In genomic region chr7:73683056-73683915, GRCh38 we compare ENCODE assay signal across 1 cellular context.
TF ChIP-seq lines count a peak whose summit lies in the region.

BUD23 (plus strand) TSS chr7:73683597; CDS start chr7:73683626, 29 bp downstream.
DNAJC30 (minus strand) TSS chr7:73683453; CDS start chr7:73683423, 30 bp downstream.

TF ChIP-seq in K562, 482 proteins besides CTCF, POLR2A, EP300 and RAD21 (continued from another document and continues in another):
- TF ChIP-seq ZBTB5 (IDR thresholded peaks at IDR 0.05) (no peak), ZNF197 (CRISPR knock-in tag; IDR thresholded peaks at IDR 0.05; ENCODE audit: low read depth) (no peak), AFF1 (IDR thresholded peaks at IDR 0.05; ENCODE audit: low read depth in 1 of 2, partially characterized antibody in 2 of 2) (peak in 1 of 2 experiments; percentile 41), SMAD3 (CRISPR knock-in tag; conservative IDR thresholded peaks at IDR 0.05) (no peak), KDM2B (CRISPR knock-in tag; IDR thresholded peaks at IDR 0.05) (0 out of 2 replicates have a peak, but pooled peaks have one; percentile 35), VEZF1 (CRISPR knock-in tag; IDR thresholded peaks at IDR 0.05) (peak; percentile 87), ZMIZ1 (IDR thresholded peaks at IDR 0.05; ENCODE audit: low read depth in 2 of 2, low read length in 2 of 2) (no peak), FOXA3 (CRISPR knock-in tag; conservative IDR thresholded peaks at IDR 0.05 in 1 of 2, IDR thresholded peaks at IDR 0.05 in 1 of 2) (peak in 1 of 2 experiments; percentile 55; a peak in 1 of 4 replicates), HBP1 (CRISPR knock-in tag; IDR thresholded peaks at IDR 0.05) (no peak), ZNF354B (CRISPR knock-in tag; IDR thresholded peaks at IDR 0.05) (no peak), MYBL2 (IDR thresholded peaks at IDR 0.05; ENCODE audit: low read depth) (no peak; the same call in 1 of the 2 replicates), MYBL2 (CRISPR knock-in tag; IDR thresholded peaks at IDR 0.05; ENCODE audit: borderline replicate concordance) (no peak), RNF2 (IDR thresholded peaks at IDR 0.05) (no peak), ZNF785 (CRISPR knock-in tag; IDR thresholded peaks at IDR 0.05) (no peak), ZBTB40 (IDR thresholded peaks at IDR 0.05) (no peak), ZBTB40 (CRISPR knock-in tag; IDR thresholded peaks at IDR 0.05) (no peak), E2F1 (CRISPR knock-in tag; IDR thresholded peaks at IDR 0.05) (0 out of 2 replicates have a peak, but pooled peaks have one; percentile 70), ZNF668 (CRISPR knock-in tag; IDR thresholded peaks at IDR 0.05) (no peak), ZNF133 (CRISPR knock-in tag; IDR thresholded peaks at IDR 0.05) (no peak), OTX1 (CRISPR knock-in tag; IDR thresholded peaks at IDR 0.05) (no peak), FOXP1 (CRISPR knock-in tag; IDR thresholded peaks at IDR 0.05) (no peak; the same call in 1 of the 2 replicates), ZBED1 (IDR thresholded peaks at IDR 0.05) (no peak), THRAP3 (IDR thresholded peaks at IDR 0.05; ENCODE audit: borderline replicate concordance) (no peak), PCBP1 (IDR thresholded peaks at IDR 0.05; ENCODE audit: low read depth, low read length, poor library complexity, severe bottlenecking) (no peak), ZNF12 (CRISPR knock-in tag; IDR thresholded peaks at IDR 0.05) (no peak; the same call in none of the 2 replicates), THAP7 (CRISPR knock-in tag; IDR thresholded peaks at IDR 0.05) (0 out of 2 replicates have a peak, but pooled peaks have one; percentile 62), CBFA2T3 (IDR thresholded peaks at IDR 0.05) (no peak), DEAF1 (CRISPR knock-in tag; IDR thresholded peaks at IDR 0.05) (no peak), TCFL5 (CRISPR knock-in tag; conservative IDR thresholded peaks at IDR 0.05) (no peak)
